ENCODE assay signal across 9 cellular contexts in genomic region chr14:85056228-85056627, GRCh38.
"Had no signal": no experiment of that assay in that cellular context is flagged by ENCODE, and none has a peak within 500 bp of the region (broad histone marks: within the 10 kb centered on the region; RNA-seq: fewer than 3 reads in every experiment).

No MANE protein-coding gene starts in this region.

- H3K9ac ChIP-seq: GM23248 had no signal

- H3K36me3 ChIP-seq: HAP-1 had no signal

- H3K4me3 ChIP-seq: GM23248, HAP-1 had no signal

- H3K27ac ChIP-seq: GM23248, HL-60 had no signal

- H3K27ac Mint-ChIP-seq: HFFc6, IgD-negative memory B cell had no signal

- H3K4me3 Mint-ChIP-seq: HFFc6, IgD-negative memory B cell had no signal

- ATAC-seq: HCT116, HepG2 had no signal

- H2AFZ ChIP-seq: GM23248 had no signal

- H3K4me1 Mint-ChIP-seq: IgD-negative memory B cell had no signal

- H3K4me1 ChIP-seq: HAP-1 had no signal

- DNase-seq: GM23248, GOT3, H7, HFFc6 had no signal

- H3K27me3 Mint-ChIP-seq: IgD-negative memory B cell had no signal

- H3K36me3 Mint-ChIP-seq: IgD-negative memory B cell had no signal
